Comparison of ENCODE assay signal across 11 cellular contexts in the genomic region with DNA sequence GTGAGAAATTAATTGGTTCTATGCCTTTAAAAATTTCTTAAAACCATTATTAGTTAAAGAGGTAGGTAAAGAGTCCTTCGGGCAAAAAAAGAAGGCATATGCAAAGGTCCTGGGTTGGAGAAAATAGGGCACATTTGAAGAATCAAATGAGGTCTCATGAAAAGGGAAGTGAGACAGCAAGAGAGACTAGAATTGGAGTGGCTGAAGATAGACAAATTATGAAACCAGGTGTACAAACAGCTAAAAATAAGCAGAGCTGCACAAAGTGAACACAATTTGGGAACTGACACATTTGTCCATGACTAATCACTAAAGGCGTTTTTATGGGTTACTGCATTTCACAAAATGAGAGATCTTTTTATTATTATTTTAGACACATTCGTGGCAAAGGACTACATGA.
DNase-seq lines count a peak whose midpoint lies in the region; ATAC-seq and TF ChIP-seq lines count a peak whose summit lies in the region.
"Had no signal": no experiment of that assay in that cellular context is flagged by ENCODE, and none has a peak within 500 bp of the region (broad histone marks: within the 10 kb centered on the region; RNA-seq: fewer than 3 reads in every experiment).

No MANE protein-coding gene starts in this region.

- DNase-seq in memory B cell (ENCODE audit: low spot score in 2 of 2) (no peak), NCI-H128 (lab: John Stamatoyannopoulos, UW; ENCODE audit: unreplicated experiment) (no peak), erythroblast (lab: John Stamatoyannopoulos, UW) (no peak)
- DNase-seq in activated T-helper 2 cell treated with anti-CD3 and anti-CD28 coated beads, Interferon-gamma antibody, Interleukin-2, Interleukin-4, amounts not matched to agents 10 μg/mL and 5 μg/mL and 100 μg/mL, durations not matched to agents 14 hours and 24 hours and 36 hours (ENCODE audit: low spot score), result no peak
- DNase-seq: cortex of kidney, heart left ventricle, NCI-H1694 treated with DMSO at 0.1 percent for 48 hours had no signal

- TF ChIP-seq POLR2A in erythroblast (IDR thresholded peaks at IDR 0.05; ENCODE audit: low read length), result no peak

- H3K36me3 Mint-ChIP-seq in memory B cell, result peaks cover 3% of the 10 kb centered on the region
- H3K36me3 Mint-ChIP-seq in activated T-helper 2 cell treated with anti-CD3 and anti-CD28 coated beads, Interferon-gamma antibody, Interleukin-2, Interleukin-4, amounts not matched to agents 10 μg/mL and 5 μg/mL and 100 μg/mL, durations not matched to agents 14 hours and 24 hours and 36 hours (ENCODE audit: low read depth), result no peaks in the 10 kb centered on the region
- H3K36me3 Mint-ChIP-seq: activated naive CD8-positive, alpha-beta T cell had no signal

- H3K27me3 Mint-ChIP-seq in memory B cell, result no peaks in the 10 kb centered on the region
- H3K27me3 Mint-ChIP-seq in activated T-helper 2 cell treated with anti-CD3 and anti-CD28 coated beads, Interferon-gamma antibody, Interleukin-2, Interleukin-4, amounts not matched to agents 10 μg/mL and 5 μg/mL and 100 μg/mL, durations not matched to agents 14 hours and 24 hours and 36 hours (ENCODE audit: low read depth), result no peaks in the 10 kb centered on the region
- H3K27me3 Mint-ChIP-seq: activated naive CD8-positive, alpha-beta T cell had no signal

- H3K4me1 Mint-ChIP-seq in memory B cell, result peaks cover 18% of the 10 kb centered on the region
- no peaks in the 10 kb centered on the region for H3K4me1 Mint-ChIP-seq in activated T-helper 2 cell treated with anti-CD3 and anti-CD28 coated beads, Interferon-gamma antibody, Interleukin-2, Interleukin-4, amounts not matched to agents 10 μg/mL and 5 μg/mL and 100 μg/mL, durations not matched to agents 14 hours and 24 hours and 36 hours (ENCODE audit: low read depth)

- no peak overlapping the region for H3K27ac Mint-ChIP-seq in memory B cell
- no peak overlapping the region for H3K27ac Mint-ChIP-seq in activated T-helper 2 cell treated with anti-CD3 and anti-CD28 coated beads, Interferon-gamma antibody, Interleukin-2, Interleukin-4, amounts not matched to agents 10 μg/mL and 5 μg/mL and 100 μg/mL, durations not matched to agents 14 hours and 24 hours and 36 hours
- H3K27ac Mint-ChIP-seq: activated naive CD8-positive, alpha-beta T cell had no signal

- intact Hi-C loops in activated T-helper 2 cell treated with anti-CD3 and anti-CD28 coated beads, Interferon-gamma antibody, Interleukin-2, Interleukin-4, amounts not matched to agents 10 μg/mL and 5 μg/mL and 100 μg/mL, durations not matched to agents 14 hours and 24 hours and 36 hours (cut with micrococcal nuclease), result no loop called here

- no peak overlapping the region for H3K4me3 Mint-ChIP-seq in memory B cell
- H3K4me3 Mint-ChIP-seq in activated T-helper 2 cell treated with anti-CD3 and anti-CD28 coated beads, Interferon-gamma antibody, Interleukin-2, Interleukin-4, amounts not matched to agents 10 μg/mL and 5 μg/mL and 100 μg/mL, durations not matched to agents 14 hours and 24 hours and 36 hours (ENCODE audit: low read depth), result no peak overlapping the region
- H3K4me3 Mint-ChIP-seq: activated naive CD8-positive, alpha-beta T cell had no signal

- peaks cover 6% of the 10 kb centered on the region for H3K9me3 Mint-ChIP-seq in memory B cell
- peaks cover 16% of the 10 kb centered on the region for H3K9me3 Mint-ChIP-seq in activated T-helper 2 cell treated with anti-CD3 and anti-CD28 coated beads, Interferon-gamma antibody, Interleukin-2, Interleukin-4, amounts not matched to agents 10 μg/mL and 5 μg/mL and 100 μg/mL, durations not matched to agents 14 hours and 24 hours and 36 hours

- ATAC-seq in GM19043 (IDR thresholded peaks at IDR 0.05; ENCODE audit: low read depth, unreplicated experiment) (peak; percentile 99), GM21825 (IDR thresholded peaks at IDR 0.05; ENCODE audit: unreplicated experiment) (peak; percentile 98), HG03342 (IDR thresholded peaks at IDR 0.05; ENCODE audit: unreplicated experiment) (peak; percentile 98), memory B cell (ENCODE audit: low read depth) (peak; percentile 83)
- ATAC-seq: heart left ventricle had no signal
